Comparison of ENCODE assay signal across 16 cellular contexts in the genomic region with DNA sequence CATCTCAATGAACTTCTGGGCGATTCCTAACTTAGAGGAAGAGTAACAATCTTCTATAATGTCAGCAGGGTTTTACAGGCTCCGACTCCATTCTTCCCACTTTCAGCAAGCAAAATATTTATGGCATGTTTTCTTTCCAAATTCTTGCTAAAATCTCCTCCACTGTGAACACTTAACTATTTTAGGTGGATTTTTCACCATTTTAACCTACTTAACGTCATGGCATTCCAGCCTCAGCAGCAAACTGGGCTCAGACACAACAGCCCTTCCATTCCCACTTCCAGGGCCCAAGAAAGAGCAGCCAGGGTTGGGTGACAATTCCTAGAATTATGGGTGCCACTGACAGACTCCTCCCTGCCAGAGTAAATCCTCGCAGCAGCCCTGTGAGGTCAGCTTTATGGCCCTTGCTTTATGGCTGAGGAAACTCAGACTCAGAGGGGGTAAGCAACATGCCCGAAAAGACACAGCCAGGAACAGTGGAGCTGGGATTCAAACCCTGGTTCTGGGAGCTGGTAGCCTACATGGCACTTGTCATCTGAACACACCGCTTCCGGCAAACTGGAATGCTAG.
DNase-seq lines count a peak whose midpoint lies in the region; ATAC-seq, FAIRE-seq and TF ChIP-seq lines count a peak whose summit lies in the region.
"Had no signal": no experiment of that assay in that cellular context is flagged by ENCODE, and none has a peak within 500 bp of the region (broad histone marks: within the 10 kb centered on the region; RNA-seq: fewer than 3 reads in every experiment).

No MANE protein-coding gene starts in this region.

- intact Hi-C loops in aorta (cut with DNase I) (no loop called here), HepG2 (cut with micrococcal nuclease; ENCODE audit: unreplicated experiment) (no loop called here), adrenal gland (cut with DNase I) (no loop called here)

- no peaks in the 10 kb centered on the region for H3K4me1 ChIP-seq in aorta (ENCODE audit: control insufficient read depth in 1 of 2, insufficient read depth in 2 of 2, low read length in 2 of 2)
- H3K4me1 ChIP-seq in HepG2 (ENCODE audit: insufficient read depth, low read length): no peaks in the 10 kb centered on the region
- H3K4me1 ChIP-seq in adrenal gland (replicated peaks in 1 of 2): no peaks in the 10 kb centered on the region

- in situ Hi-C loops in HepG2 (cut with HindIII; ENCODE audit: extremely low pct_ligation_motif_present, low pct_unique_long_range_greater_than_20kb): no loop called here

- no peak for TF ChIP-seq RAD21 in HepG2 (CRISPR knock-in tag; IDR thresholded peaks at IDR 0.05)

- H3K27me3 Mint-ChIP-seq in activated naive CD4-positive, alpha-beta T cell treated with anti-CD3 and anti-CD28 coated beads, Interleukin-2, amount 10 ng/mL, durations not matched to agents 7 days and 5 days: no peaks in the 10 kb centered on the region
- H3K27me3 Mint-ChIP-seq in activated naive CD8-positive, alpha-beta T cell: no peaks in the 10 kb centered on the region
- H3K27me3 Mint-ChIP-seq: activated naive CD4-positive, alpha-beta T cell treated with anti-CD3 and anti-CD28 coated beads, Interleukin-2, amount 50 U/mL, for 24 hours had no signal

- H3K9me3 ChIP-seq in aorta (ENCODE audit: control insufficient read depth, low read length) (no peaks in the 10 kb centered on the region), HepG2 (ENCODE audit: low read length) (no peaks in the 10 kb centered on the region), adrenal gland (replicated peaks in 1 of 3) (no peaks in the 10 kb centered on the region)

- TF ChIP-seq EP300 in HepG2 (IDR thresholded peaks at IDR 0.05; ENCODE audit: low read depth in 2 of 2, low read length in 2 of 2) (no peak), HepG2 (CRISPR knock-in tag; IDR thresholded peaks at IDR 0.05; ENCODE audit: borderline replicate concordance) (no peak)

- H3K9me3 Mint-ChIP-seq in activated naive CD4-positive, alpha-beta T cell treated with anti-CD3 and anti-CD28 coated beads, Interleukin-2, amount 10 ng/mL, durations not matched to agents 7 days and 5 days: no peaks in the 10 kb centered on the region
- no peaks in the 10 kb centered on the region for H3K9me3 Mint-ChIP-seq in activated naive CD8-positive, alpha-beta T cell (ENCODE audit: low read depth)
- H3K9me3 Mint-ChIP-seq: activated naive CD4-positive, alpha-beta T cell treated with anti-CD3 and anti-CD28 coated beads, Interleukin-2, amount 50 U/mL, for 24 hours had no signal

- no peaks in the 10 kb centered on the region for H3K36me3 ChIP-seq in aorta (ENCODE audit: control insufficient read depth in 1 of 2, insufficient read depth in 2 of 2, low read length in 1 of 2)
- H3K36me3 ChIP-seq in HepG2 (replicated peaks in 1 of 2; ENCODE audit: control insufficient read depth in 1 of 2, insufficient read depth in 2 of 2, low read length in 2 of 2): no peaks in the 10 kb centered on the region
- no peaks in the 10 kb centered on the region for H3K36me3 ChIP-seq in adrenal gland (replicated peaks in 1 of 2)

- no peak overlapping the region for H2AFZ ChIP-seq in HepG2 (ENCODE audit: low read length)

- H4K20me1 ChIP-seq in HepG2 (ENCODE audit: insufficient read depth, low read length): no peaks in the 10 kb centered on the region

- peak overlapping the region; percentile 12 to 78 for H3K27ac ChIP-seq in aorta (ENCODE audit: low read depth in 1 of 2, low read length in 2 of 2)
- H3K27ac ChIP-seq in HepG2 (ENCODE audit: extremely low read length, insufficient read depth, low read length): no peak overlapping the region
- H3K27ac ChIP-seq in adrenal gland: no peak overlapping the region

- no TSS peak for BruUV-seq in HepG2 (replicated peaks; lab: Mats Ljungman, UMichigan)

- TF ChIP-seq CTCF in HepG2 (CRISPR knock-in tag; IDR thresholded peaks at IDR 0.05) (no peak), adrenal gland (IDR thresholded peaks at IDR 0.05) (no peak)

- peaks cover 31% of the 10 kb centered on the region for H3K36me3 Mint-ChIP-seq in activated naive CD4-positive, alpha-beta T cell treated with anti-CD3 and anti-CD28 coated beads, Interleukin-2, amount 10 ng/mL, durations not matched to agents 7 days and 5 days
- peaks cover 3% of the 10 kb centered on the region for H3K36me3 Mint-ChIP-seq in activated naive CD8-positive, alpha-beta T cell

- no peak for DNase-seq in activated naive CD4-positive, alpha-beta T cell treated with anti-CD3 and anti-CD28 coated beads, Interleukin-2, amount 10 ng/mL, durations not matched to agents 7 days and 5 days
- no peak for DNase-seq in activated naive CD4-positive, alpha-beta T cell (lab: John Stamatoyannopoulos, UW)
- DNase-seq in hepatic stellate cell (ENCODE audit: low spot score) (peak; percentile 21), aorta (no peak), NCI-H146 (lab: John Stamatoyannopoulos, UW) (no peak), HepG2 (ENCODE audit: low spot score) (no peak), adrenal gland (no peak)
- DNase-seq: cerebellar nuclear complex, DMS 273 treated with DMSO at 0.1 percent for 48 hours, left cardiac atrium, right cardiac atrium, SHP77 had no signal

- no peak overlapping the region for H3K4me3 ChIP-seq in aorta (ENCODE audit: low read length in 2 of 2)
- H3K4me3 ChIP-seq in HepG2 (replicated peaks in 1 of 3; ENCODE audit: insufficient read depth in 1 of 3, low read depth in 2 of 3, low read length in 3 of 3): no peak overlapping the region
- no peak overlapping the region for H3K4me3 ChIP-seq in adrenal gland

- 25 to 31% methylated on average over 7 of the region's 7 CpGs for WGBS in aorta, 2 donors
- WGBS in HepG2 (ENCODE audit: low lambda C conversion rate): 95% methylated on average over 7 of the region's 7 CpGs
- WGBS in adrenal gland, 4 donors: 77 to 90% (median 83%) methylated on average over 7 of the region's 7 CpGs

- CTCF ChIA-PET in activated naive CD4-positive, alpha-beta T cell treated with anti-CD3 and anti-CD28 coated beads, Interleukin-2, amount 10 ng/mL, durations not matched to agents 7 days and 5 days (lab: Charles Lee): no interaction called here
- CTCF ChIA-PET in HepG2 (lab: Yijun Ruan, JAX; ENCODE audit: low intra/inter-chr PET ratio, low total read pairs): no interaction called here

- H3K79me2 ChIP-seq in HepG2 (ENCODE audit: insufficient read depth, low read length): no peaks in the 10 kb centered on the region

- peak overlapping the region; percentile 78 for H3K27ac Mint-ChIP-seq in activated naive CD4-positive, alpha-beta T cell treated with anti-CD3 and anti-CD28 coated beads, Interleukin-2, amount 10 ng/mL, durations not matched to agents 7 days and 5 days
- peak overlapping the region; percentile 78 for H3K27ac Mint-ChIP-seq in activated naive CD8-positive, alpha-beta T cell
- H3K27ac Mint-ChIP-seq: activated naive CD4-positive, alpha-beta T cell treated with anti-CD3 and anti-CD28 coated beads, Interleukin-2, amount 50 U/mL, for 24 hours had no signal

- TF ChIP-seq POLR2A in HepG2 (IDR thresholded peaks at IDR 0.05; ENCODE audit: insufficient read depth in 1 of 2, low read depth in 2 of 2, low read length in 2 of 2): no peak
- TF ChIP-seq POLR2A in adrenal gland (IDR thresholded peaks at IDR 0.05): no peak

- POLR2A ChIA-PET in HepG2 (lab: Yijun Ruan, JAX): no interaction called here

- no peak for ATAC-seq in aorta (ENCODE audit: low FRiP score)
- ATAC-seq in HepG2: no peak
- ATAC-seq: esophagus mucosa, left cardiac atrium, right cardiac atrium had no signal

- no peak overlapping the region for H3K9ac ChIP-seq in HepG2 (ENCODE audit: insufficient read depth, low read depth, low read length)

- FAIRE-seq in HepG2 (lab: Jason Lieb, UNC): no peak
- FAIRE-seq: H1 had no signal

- no peak overlapping the region for H3K4me2 ChIP-seq in HepG2 (ENCODE audit: low read depth, low read length)

- H3K27me3 ChIP-seq in aorta (ENCODE audit: control insufficient read depth in 1 of 2, insufficient read depth in 2 of 2, low read length in 1 of 2): no peaks in the 10 kb centered on the region
- no peaks in the 10 kb centered on the region for H3K27me3 ChIP-seq in HepG2 (ENCODE audit: control insufficient read depth in 1 of 2, insufficient read depth in 2 of 2, low read length in 2 of 2)
- no peaks in the 10 kb centered on the region for H3K27me3 ChIP-seq in adrenal gland

- no peak overlapping the region for H3K4me3 Mint-ChIP-seq in activated naive CD4-positive, alpha-beta T cell treated with anti-CD3 and anti-CD28 coated beads, Interleukin-2, amount 10 ng/mL, durations not matched to agents 7 days and 5 days
- no peak overlapping the region for H3K4me3 Mint-ChIP-seq in activated naive CD8-positive, alpha-beta T cell
- H3K4me3 Mint-ChIP-seq: activated naive CD4-positive, alpha-beta T cell treated with anti-CD3 and anti-CD28 coated beads, Interleukin-2, amount 50 U/mL, for 24 hours had no signal

- H3K4me1 Mint-ChIP-seq in activated naive CD4-positive, alpha-beta T cell treated with anti-CD3 and anti-CD28 coated beads, Interleukin-2, amount 10 ng/mL, durations not matched to agents 7 days and 5 days: peaks cover 64% of the 10 kb centered on the region
- peaks cover 64% of the 10 kb centered on the region for H3K4me1 Mint-ChIP-seq in activated naive CD8-positive, alpha-beta T cell (ENCODE audit: low read depth)

TF ChIP-seq in HepG2, 621 proteins besides CTCF, POLR2A, EP300 and RAD21:
- TF ChIP-seq PHF8 (CRISPR knock-in tag; IDR thresholded peaks at IDR 0.05): no peak

Comparison
In these comparisons a context has a peak if more than half of its experiments do, and no peak if none do; other contexts are left out.
1. H3K27ac ChIP-seq: peak in aorta (2 of 2); none in HepG2 (single experiment) and adrenal gland (0 of 5).